25 cellular contexts compared by ENCODE assay signal in genomic region chr16:47387026-47387734, GRCh38.
A peak's percentile ranks its signal among the peaks of the same experiment; 100 is the strongest.
DNase-seq lines count a peak whose midpoint lies in the region; ATAC-seq and TF ChIP-seq lines count a peak whose summit lies in the region.
"Had no signal": no experiment of that assay in that cellular context is flagged by ENCODE, and none has a peak within 500 bp of the region (broad histone marks: within the 10 kb centered on the region; RNA-seq: fewer than 3 reads in every experiment).

No MANE protein-coding gene starts in this region.

- no peaks in the 10 kb centered on the region for H3K27me3 ChIP-seq in GM23338 (ENCODE audit: insufficient read depth)

- no peak overlapping the region for H3K4me3 Mint-ChIP-seq in GM23338
- H3K4me3 Mint-ChIP-seq in progenitor cell of endocrine pancreas (ENCODE audit: low read depth): no peak overlapping the region
- H3K4me3 Mint-ChIP-seq: CD4-positive, alpha-beta memory T cell; HFFc6 had no signal

- no peaks in the 10 kb centered on the region for H3F3A ChIP-seq in GM23338 (replicated peaks; ENCODE audit: low read depth)

- H3K9me2 ChIP-seq in GM23338 (ENCODE audit: insufficient read depth): no peaks in the 10 kb centered on the region

- H3K36me3 Mint-ChIP-seq in GM23338 (ENCODE audit: low read depth): no peaks in the 10 kb centered on the region
- H3K36me3 Mint-ChIP-seq in progenitor cell of endocrine pancreas (ENCODE audit: insufficient read depth): no peaks in the 10 kb centered on the region

- TF ChIP-seq CTCF in GM23338 (conservative IDR thresholded peaks at IDR 0.05; ENCODE audit: low read depth in 2 of 2) (no peak), progenitor cell of endocrine pancreas (IDR thresholded peaks at IDR 0.05; ENCODE audit: unreplicated experiment) (no peak)

- H3K4me1 ChIP-seq in GM23338 (ENCODE audit: insufficient read depth): no peaks in the 10 kb centered on the region
- H3K4me1 ChIP-seq: A549, HAP-1 had no signal

- no peak for DNase-seq in GM23338 (ENCODE audit: low spot score)
- DNase-seq in SK-N-DZ (ENCODE audit: low spot score): peak; percentile 4
- peak; percentile 60 for DNase-seq in islet precursor cell
- no peak for DNase-seq in progenitor cell of endocrine pancreas (ENCODE audit: low spot score, unreplicated experiment)
- no peak for DNase-seq in DMS153 treated with DMSO at 0.1 percent for 48 hours (lab: John Stamatoyannopoulos, UW; ENCODE audit: unreplicated experiment)
- no peak for DNase-seq in NCI-H2081 treated with DMSO at 0.1 percent for 48 hours (lab: John Stamatoyannopoulos, UW)
- DNase-seq: C1 segment of cervical spinal cord; CD4-positive, alpha-beta memory T cell; COR-L47; DMS79 treated with DMSO at 0.1 percent for 48 hours; HFFc6; KBM-7; MV-4-11; NCI-H1105; NCI-H1436 treated with DMSO at 0.1 percent for 48 hours; NCI-H187 treated with DMSO at 0.1 percent for 48 hours; NCI-H2107; NCI-H446; NCI-H524 treated with DMSO at 0.1 percent for 48 hours; NCI-H774; PC-3 had no signal

- H3K79me2 ChIP-seq in GM23338 (replicated peaks; ENCODE audit: insufficient read depth): no peaks in the 10 kb centered on the region

- H3K9me3 Mint-ChIP-seq in GM23338 (no peaks in the 10 kb centered on the region), progenitor cell of endocrine pancreas (ENCODE audit: low read depth) (no peaks in the 10 kb centered on the region)
- H3K9me3 Mint-ChIP-seq: CD4-positive, alpha-beta memory T cell; HFFc6 had no signal

- H3K4me1 Mint-ChIP-seq in GM23338 (peaks cover 15% of the 10 kb centered on the region), progenitor cell of endocrine pancreas (ENCODE audit: low read depth) (no peaks in the 10 kb centered on the region)

- no peak overlapping the region for H3K4me3 ChIP-seq in GM23338
- H3K4me3 ChIP-seq: A549, HAP-1 had no signal

- no peak overlapping the region for H3K4me2 ChIP-seq in GM23338
- H3K4me2 ChIP-seq: A549 had no signal

- H3K27ac ChIP-seq in GM23338 (ENCODE audit: low read depth): no peak overlapping the region
- H3K27ac ChIP-seq: A549 had no signal

- H3K27me3 Mint-ChIP-seq in GM23338 (ENCODE audit: insufficient read depth, low read depth, poor library complexity): no peaks in the 10 kb centered on the region
- H3K27me3 Mint-ChIP-seq in progenitor cell of endocrine pancreas: no peaks in the 10 kb centered on the region
- H3K27me3 Mint-ChIP-seq: CD4-positive, alpha-beta memory T cell had no signal

- no peak overlapping the region for H2AFZ ChIP-seq in GM23338

- H4K20me1 ChIP-seq in GM23338 (replicated peaks; ENCODE audit: insufficient read depth): no peaks in the 10 kb centered on the region

- no peak; the same call in 2 of the 3 replicates for ATAC-seq in GM23338
- no peak for ATAC-seq in GM18520 (IDR thresholded peaks at IDR 0.05; ENCODE audit: unreplicated experiment)
- ATAC-seq: A549, PC-3, SK-N-SH treated with all-trans-retinoic acid at 6 μM for 48 hours had no signal

- H3K27ac Mint-ChIP-seq in GM23338: peak overlapping the region; percentile 75
- peak overlapping the region; percentile 62 for H3K27ac Mint-ChIP-seq in progenitor cell of endocrine pancreas
- H3K27ac Mint-ChIP-seq: HFFc6 had no signal

- no peaks in the 10 kb centered on the region for H3K36me3 ChIP-seq in GM23338 (ENCODE audit: insufficient read depth)
- H3K36me3 ChIP-seq: HAP-1 had no signal

TF ChIP-seq in GM23338, 12 proteins besides CTCF, POLR2A, EP300 and RAD21 (continues in another document):
- no peak for TF ChIP-seq NANOG (IDR thresholded peaks at IDR 0.05; ENCODE audit: borderline replicate concordance)
- TF ChIP-seq, protein P1, sequence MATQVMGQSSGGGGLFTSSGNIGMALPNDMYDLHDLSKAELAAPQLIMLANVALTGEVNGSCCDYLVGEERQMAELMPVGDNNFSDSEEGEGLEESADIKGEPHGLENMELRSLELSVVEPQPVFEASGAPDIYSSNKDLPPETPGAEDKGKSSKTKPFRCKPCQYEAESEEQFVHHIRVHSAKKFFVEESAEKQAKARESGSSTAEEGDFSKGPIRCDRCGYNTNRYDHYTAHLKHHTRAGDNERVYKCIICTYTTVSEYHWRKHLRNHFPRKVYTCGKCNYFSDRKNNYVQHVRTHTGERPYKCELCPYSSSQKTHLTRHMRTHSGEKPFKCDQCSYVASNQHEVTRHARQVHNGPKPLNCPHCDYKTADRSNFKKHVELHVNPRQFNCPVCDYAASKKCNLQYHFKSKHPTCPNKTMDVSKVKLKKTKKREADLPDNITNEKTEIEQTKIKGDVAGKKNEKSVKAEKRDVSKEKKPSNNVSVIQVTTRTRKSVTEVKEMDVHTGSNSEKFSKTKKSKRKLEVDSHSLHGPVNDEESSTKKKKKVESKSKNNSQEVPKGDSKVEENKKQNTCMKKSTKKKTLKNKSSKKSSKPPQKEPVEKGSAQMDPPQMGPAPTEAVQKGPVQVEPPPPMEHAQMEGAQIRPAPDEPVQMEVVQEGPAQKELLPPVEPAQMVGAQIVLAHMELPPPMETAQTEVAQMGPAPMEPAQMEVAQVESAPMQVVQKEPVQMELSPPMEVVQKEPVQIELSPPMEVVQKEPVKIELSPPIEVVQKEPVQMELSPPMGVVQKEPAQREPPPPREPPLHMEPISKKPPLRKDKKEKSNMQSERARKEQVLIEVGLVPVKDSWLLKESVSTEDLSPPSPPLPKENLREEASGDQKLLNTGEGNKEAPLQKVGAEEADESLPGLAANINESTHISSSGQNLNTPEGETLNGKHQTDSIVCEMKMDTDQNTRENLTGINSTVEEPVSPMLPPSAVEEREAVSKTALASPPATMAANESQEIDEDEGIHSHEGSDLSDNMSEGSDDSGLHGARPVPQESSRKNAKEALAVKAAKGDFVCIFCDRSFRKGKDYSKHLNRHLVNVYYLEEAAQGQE (IDR thresholded peaks at IDR 0.05; ENCODE audit: unreplicated experiment): no peak
- TF ChIP-seq EZH2phosphoT487 (IDR thresholded peaks at IDR 0.05; ENCODE audit: unreplicated experiment): no peak
- no peak for TF ChIP-seq CREB1 (CRISPR knock-in tag; IDR thresholded peaks at IDR 0.05; ENCODE audit: low read depth)
- TF ChIP-seq POLR2AphosphoS5 (IDR thresholded peaks at IDR 0.05; ENCODE audit: low read depth): no peak
- no peak for TF ChIP-seq ZNF331 (CRISPR knock-in tag; IDR thresholded peaks at IDR 0.05; ENCODE audit: low read depth)
- no peak for TF ChIP-seq JUNB (IDR thresholded peaks at IDR 0.05; ENCODE audit: unreplicated experiment)
- TF ChIP-seq ZNF114 (CRISPR knock-in tag; IDR thresholded peaks at IDR 0.05): no peak
- TF ChIP-seq EZH2 (IDR thresholded peaks at IDR 0.05; ENCODE audit: low read depth, unreplicated experiment): no peak
- TF ChIP-seq STAT1 (IDR thresholded peaks at IDR 0.05; ENCODE audit: unreplicated experiment): no peak

Comparison
In these comparisons a context has a peak if more than half of its experiments do, and no peak if none do; other contexts are left out.
1. DNase-seq: peak in SK-N-DZ (single experiment) and islet precursor cell (single experiment); none in GM23338 (single experiment), progenitor cell of endocrine pancreas (single experiment), DMS153 treated with DMSO at 0.1 percent for 48 hours (single experiment) and NCI-H2081 treated with DMSO at 0.1 percent for 48 hours (single experiment).